16 cellular contexts compared by ENCODE assay signal in genomic region chr14:51484491-51484890, GRCh38.
DNase-seq lines count a peak whose midpoint lies in the region; ATAC-seq and TF ChIP-seq lines count a peak whose summit lies in the region.
"Had no signal": no experiment of that assay in that cellular context is flagged by ENCODE, and none has a peak within 500 bp of the region (broad histone marks: within the 10 kb centered on the region; RNA-seq: fewer than 3 reads in every experiment).

No MANE protein-coding gene starts in this region.

- peaks cover 17% of the 10 kb centered on the region for H3K79me1 ChIP-seq in trophoblast cell (ENCODE audit: low read length)

- no peak overlapping the region for H4K8ac ChIP-seq in trophoblast cell (ENCODE audit: low read depth, low read length)

- H4K12ac ChIP-seq in trophoblast cell (ENCODE audit: low read depth, low read length), result no peak overlapping the region

- WGBS in trophoblast cell (ENCODE audit: extremely low coverage, insufficient coverage, insufficient read length), result no CpG with 5 or more reads among the region's 2 CpGs

- peak overlapping the region; percentile 91 for H2BK12ac ChIP-seq in trophoblast cell (ENCODE audit: low read length)

- no peak overlapping the region for H3K4me2 ChIP-seq in trophoblast cell (ENCODE audit: low read length)

- H3K27ac ChIP-seq in trophoblast cell (ENCODE audit: low read depth, low read length), result no peak overlapping the region
- H3K27ac ChIP-seq: GM23248 had no signal

- no peak overlapping the region for H3K23ac ChIP-seq in trophoblast cell (ENCODE audit: low read length)

- no peak overlapping the region for H3K4me3 ChIP-seq in fibroblast of mammary gland (ENCODE audit: control insufficient read depth, low read depth, low read length)
- H3K4me3 ChIP-seq in trophoblast cell (ENCODE audit: low read depth, low read length), result no peak overlapping the region
- H3K4me3 ChIP-seq: GM23248 had no signal

- no peak overlapping the region for H3K4ac ChIP-seq in trophoblast cell (ENCODE audit: low read depth, low read length)

- ATAC-seq in GM19328 (IDR thresholded peaks at IDR 0.05; ENCODE audit: unreplicated experiment) (no peak), HG03097 (IDR thresholded peaks at IDR 0.05; ENCODE audit: low FRiP score, unreplicated experiment) (no peak)
- ATAC-seq: CD8-positive, alpha-beta T cell; HCT116 had no signal

- no peak overlapping the region for H3K9ac ChIP-seq in trophoblast cell (ENCODE audit: low read length)
- H3K9ac ChIP-seq: GM23248 had no signal

- H3K36me3 ChIP-seq in trophoblast cell (ENCODE audit: control insufficient read depth in 1 of 2, insufficient read depth in 2 of 2, low read length in 2 of 2), result no peaks in the 10 kb centered on the region

- H2BK120ac ChIP-seq in trophoblast cell (ENCODE audit: insufficient read depth, low read length, poor library complexity), result peak overlapping the region; percentile 41

- no peaks in the 10 kb centered on the region for H3K79me2 ChIP-seq in trophoblast cell (ENCODE audit: control insufficient read depth, insufficient read depth, low read length, poor library complexity)

- in situ Hi-C loops in G401 (cut with HindIII; ENCODE audit: low sequenced_read_pairs), result no loop called here

- peak overlapping the region; percentile 49 for H4K91ac ChIP-seq in trophoblast cell (ENCODE audit: low read depth, low read length)

- TF ChIP-seq CTCF in AG09319 (IDR thresholded peaks at IDR 0.05; ENCODE audit: low read depth, low read length), result no peak
- no peak for TF ChIP-seq CTCF in fibroblast of mammary gland (conservative IDR thresholded peaks at IDR 0.05; ENCODE audit: control insufficient read depth, insufficient read depth, low read depth, low read length)

- no peak overlapping the region for H2BK5ac ChIP-seq in trophoblast cell (ENCODE audit: low read depth, low read length, poor library complexity)

- H3K27me3 ChIP-seq in trophoblast cell (ENCODE audit: insufficient read depth, low read length), result no peaks in the 10 kb centered on the region

- H3K14ac ChIP-seq in trophoblast cell (ENCODE audit: low read length), result peak overlapping the region; percentile 17

- H2AK5ac ChIP-seq in trophoblast cell (ENCODE audit: low read length), result peak overlapping the region; percentile 30

- peaks cover 3 to 15% of the 10 kb centered on the region in 2 experiments for H3K4me1 ChIP-seq in trophoblast cell (ENCODE audit: control insufficient read depth in 1 of 2, insufficient read depth in 2 of 2, low read length in 2 of 2)

- peak; percentile 27 for DNase-seq in AG09319 (ENCODE audit: extremely low read depth, low read depth)
- DNase-seq in NCI-H446 treated with DMSO at 0.1 percent for 48 hours (lab: John Stamatoyannopoulos, UW), result peak; percentile 60
- peak; percentile 63 for DNase-seq in fibroblast of mammary gland (ENCODE audit: low read depth)
- DNase-seq in trophoblast cell, result no peak
- DNase-seq in G401 (ENCODE audit: low spot score), result no peak
- DNase-seq: 8988T; CD8-positive, alpha-beta T cell; COR-L47; DMS153; DMS79 treated with DMSO at 0.1 percent for 48 hours; EL; GDM1; GM23248 had no signal

- no peaks in the 10 kb centered on the region for H3K9me3 ChIP-seq in trophoblast cell (ENCODE audit: insufficient read depth, low read depth, low read length)

- H2AFZ ChIP-seq in trophoblast cell (ENCODE audit: insufficient read depth, low read length, poor library complexity), result no peak overlapping the region
- H2AFZ ChIP-seq: GM23248 had no signal

- H3K18ac ChIP-seq in trophoblast cell (ENCODE audit: low read length), result no peak overlapping the region

Comparison
In these comparisons a context has a peak if more than half of its experiments do, and no peak if none do; other contexts are left out.
1. DNase-seq: peak in AG09319 (single experiment), NCI-H446 treated with DMSO at 0.1 percent for 48 hours (single experiment) and fibroblast of mammary gland (single experiment); none in trophoblast cell (0 of 2) and G401 (single experiment).